11 cellular contexts compared by ENCODE assay signal in genomic region chr11:117948466-117948865, GRCh38. TPM values are rescaled to one million over a fixed set of nuclear protein-coding genes. Genes with fewer than 3 reads are reported as not detected.
DNase-seq lines count a peak whose midpoint lies in the region; ATAC-seq and TF ChIP-seq lines count a peak whose summit lies in the region.
"Not testable (repeated sequence)": the region's sequence is repeated elsewhere in the genome, so short reads cannot be mapped to it uniquely, and the experiment has no call there.
"Had no signal": no experiment of that assay in that cellular context is flagged by ENCODE, and none has a peak within 500 bp of the region (broad histone marks: within the 10 kb centered on the region; RNA-seq: fewer than 3 reads in every experiment).

No MANE protein-coding gene starts in this region.

- not testable (repeated sequence) for H3K27me3 ChIP-seq in CD4-positive, CD25-positive, alpha-beta regulatory T cell (ENCODE audit: control insufficient read depth, insufficient read depth, low read length); OCI-LY3 (ENCODE audit: low read depth, low read length); lung (ENCODE audit: control insufficient read depth, insufficient read depth); spleen (replicated peaks in 1 of 7)

- H3K4me3 Mint-ChIP-seq in CD4-positive, CD25-positive, alpha-beta regulatory T cell = peak overlapping the region in 1 of 4 donors; percentile 71
- not testable (repeated sequence) for H3K4me3 Mint-ChIP-seq in activated CD4-positive, alpha-beta T cell treated with anti-CD3 and anti-CD28 coated beads, Interleukin-2, amount 10 ng/mL, durations not matched to agents 7 days and 5 days; activated CD8-positive, alpha-beta memory T cell treated with anti-CD3 and anti-CD28 coated beads, Interleukin-2, amount 10 ng/mL, durations not matched to agents 7 days and 5 days; central memory CD8-positive, alpha-beta T cell

- not testable (repeated sequence) for ATAC-seq in CD4-positive, CD25-positive, alpha-beta regulatory T cell (ENCODE audit: low read depth in 2 of 2); activated CD8-positive, alpha-beta memory T cell treated with anti-CD3 and anti-CD28 coated beads, Interleukin-2, amount 10 ng/mL, durations not matched to agents 7 days and 5 days; central memory CD8-positive, alpha-beta T cell (replicated peaks; ENCODE audit: extremely low read depth, poor library complexity, severe bottlenecking); lung (ENCODE audit: insufficient read depth, low FRiP score)

- H3K9ac ChIP-seq in OCI-LY3 (ENCODE audit: low read length) = peak overlapping the region; percentile 85

- CTCF ChIA-PET in activated CD4-positive, alpha-beta T cell treated with anti-CD3 and anti-CD28 coated beads, Interleukin-2, amount 10 ng/mL, durations not matched to agents 7 days and 5 days (lab: Charles Lee) = interaction anchor here (0.6 to 6.0 kb wide), 12 partner anchors 12 to 1210 kb away, joined by 3 to 57 read pairs (median 12); no protein-coding TSS in a partner anchor
- CTCF ChIA-PET in activated CD8-positive, alpha-beta memory T cell treated with anti-CD3 and anti-CD28 coated beads, Interleukin-2, amount 10 ng/mL, durations not matched to agents 7 days and 5 days (lab: Charles Lee) = interaction anchor here (0.7 to 15.1 kb wide), 11 partner anchors 9 to 140 kb away, joined by 3 to 459 read pairs (median 96); partner anchors contain the start of genes FXYD2 and IL10RA

- not testable (repeated sequence) for H4K20me1 ChIP-seq in OCI-LY3 (ENCODE audit: insufficient read depth, low read length)

- not testable (repeated sequence) for TF ChIP-seq POLR2A in spleen (IDR thresholded peaks at IDR 0.05)

- not testable (repeated sequence) for H3K4me3 ChIP-seq in CD4-positive, CD25-positive, alpha-beta regulatory T cell (ENCODE audit: low read depth, low read length); OCI-LY3 (ENCODE audit: low read length); lung; spleen

- intact Hi-C loops in spleen (cut with DNase I; ENCODE audit: low total_unique reads) = loop anchor here (5.0 kb wide), 1 partner anchor 141 kb away; no protein-coding TSS in a partner anchor

- not testable (repeated sequence) for H3K27me3 Mint-ChIP-seq in CD4-positive, CD25-positive, alpha-beta regulatory T cell; activated CD4-positive, alpha-beta T cell treated with anti-CD3 and anti-CD28 coated beads, Interleukin-2, amount 10 ng/mL, durations not matched to agents 7 days and 5 days; activated CD8-positive, alpha-beta memory T cell treated with anti-CD3 and anti-CD28 coated beads, Interleukin-2, amount 10 ng/mL, durations not matched to agents 7 days and 5 days; central memory CD8-positive, alpha-beta T cell

- H3K36me3 Mint-ChIP-seq in CD4-positive, CD25-positive, alpha-beta regulatory T cell; activated CD4-positive, alpha-beta T cell treated with anti-CD3 and anti-CD28 coated beads, Interleukin-2, amount 10 ng/mL, durations not matched to agents 7 days and 5 days (ENCODE audit: low read depth); activated CD8-positive, alpha-beta memory T cell treated with anti-CD3 and anti-CD28 coated beads, Interleukin-2, amount 10 ng/mL, durations not matched to agents 7 days and 5 days; central memory CD8-positive, alpha-beta T cell (ENCODE audit: insufficient read depth): not testable (repeated sequence)

- not testable (repeated sequence) for DNase-seq in CD4-positive, CD25-positive, alpha-beta regulatory T cell; activated CD4-positive, alpha-beta T cell treated with anti-CD3 and anti-CD28 coated beads, Interleukin-2, amount 10 ng/mL, durations not matched to agents 7 days and 5 days; activated CD8-positive, alpha-beta memory T cell treated with anti-CD3 and anti-CD28 coated beads, Interleukin-2, amount 10 ng/mL, durations not matched to agents 7 days and 5 days; central memory CD8-positive, alpha-beta T cell (ENCODE audit: low spot score in 2 of 2)
- peak; percentile 24 for DNase-seq in lung (ENCODE audit: low spot score)
- DNase-seq in spleen = peak; percentile 38

- H3K27ac Mint-ChIP-seq in CD4-positive, CD25-positive, alpha-beta regulatory T cell = peak overlapping the region in 2 of 3 donors; percentile 92 to 93
- H3K27ac Mint-ChIP-seq in activated CD4-positive, alpha-beta T cell treated with anti-CD3 and anti-CD28 coated beads, Interleukin-2, amount 10 ng/mL, durations not matched to agents 7 days and 5 days = peak overlapping the region; percentile 38
- peak overlapping the region; percentile 61 for H3K27ac Mint-ChIP-seq in activated CD8-positive, alpha-beta memory T cell treated with anti-CD3 and anti-CD28 coated beads, Interleukin-2, amount 10 ng/mL, durations not matched to agents 7 days and 5 days
- peak overlapping the region; percentile 88 for H3K27ac Mint-ChIP-seq in central memory CD8-positive, alpha-beta T cell (ENCODE audit: low read depth)

- H2AFZ ChIP-seq in OCI-LY3 (ENCODE audit: low read depth, low read length) = not testable (repeated sequence)

- peaks cover 79% of the 10 kb centered on the region for H3K4me1 ChIP-seq in CD4-positive, CD25-positive, alpha-beta regulatory T cell (ENCODE audit: control insufficient read depth, insufficient read depth, low read length, poor library complexity, severe bottlenecking)
- H3K4me1 ChIP-seq in OCI-LY3 (ENCODE audit: low read length) (peaks cover 99% of the 10 kb centered on the region), spleen (peaks cover 42 to 88% (median 68%) of the 10 kb centered on the region in 6 donors)
- H3K4me1 ChIP-seq in lung (ENCODE audit: control insufficient read depth in 2 of 2, insufficient read depth in 2 of 2, low read length in 2 of 2) = not testable (repeated sequence)

- H3K4me1 Mint-ChIP-seq in CD4-positive, CD25-positive, alpha-beta regulatory T cell = peaks cover 46 to 94% (median 71%) of the 10 kb centered on the region in 4 donors
- peaks cover 90% of the 10 kb centered on the region for H3K4me1 Mint-ChIP-seq in activated CD4-positive, alpha-beta T cell treated with anti-CD3 and anti-CD28 coated beads, Interleukin-2, amount 10 ng/mL, durations not matched to agents 7 days and 5 days
- H3K4me1 Mint-ChIP-seq in activated CD8-positive, alpha-beta memory T cell treated with anti-CD3 and anti-CD28 coated beads, Interleukin-2, amount 10 ng/mL, durations not matched to agents 7 days and 5 days = peaks cover 94% of the 10 kb centered on the region
- H3K4me1 Mint-ChIP-seq in central memory CD8-positive, alpha-beta T cell = peaks cover 76% of the 10 kb centered on the region

- not testable (repeated sequence) for TF ChIP-seq CTCF in OCI-LY3 (IDR thresholded peaks at IDR 0.05; ENCODE audit: low read depth, low read length); lung (IDR thresholded peaks at IDR 0.05; ENCODE audit: control extremely low read depth, extremely low read depth); spleen (IDR thresholded peaks at IDR 0.05 in 8 of 11, conservative IDR thresholded peaks at IDR 0.05 in 3 of 11)

- H3K27ac ChIP-seq in CD4-positive, CD25-positive, alpha-beta regulatory T cell (ENCODE audit: insufficient read depth, low read length, poor library complexity, severe bottlenecking); lung (ENCODE audit: low read depth in 1 of 2, low read length in 1 of 2); spleen: not testable (repeated sequence)
- peak overlapping the region; percentile 99 for H3K27ac ChIP-seq in OCI-LY3 (ENCODE audit: low read length)

- not testable (repeated sequence) for H3K9me3 ChIP-seq in CD4-positive, CD25-positive, alpha-beta regulatory T cell (ENCODE audit: control insufficient read depth in 2 of 2, low read length in 2 of 2); OCI-LY3 (ENCODE audit: insufficient read depth, low read length); lung (ENCODE audit: control insufficient read depth in 2 of 2, insufficient read depth in 1 of 2, low read length in 1 of 2); spleen

- 89 to 96% methylated on average over 11 of the region's 11 CpGs for WGBS in lung, 2 donors
- 91 to 95% (median 93%) methylated on average over 11 of the region's 11 CpGs for WGBS in spleen, 5 donors

- not testable (repeated sequence) for H3K36me3 ChIP-seq in CD4-positive, CD25-positive, alpha-beta regulatory T cell (ENCODE audit: control insufficient read depth, insufficient read depth, low read length); OCI-LY3 (replicated peaks; ENCODE audit: low read depth, low read length); lung (ENCODE audit: control insufficient read depth in 2 of 2, insufficient read depth in 2 of 2, low read length in 2 of 2); spleen

- not testable (repeated sequence) for H3K9me3 Mint-ChIP-seq in CD4-positive, CD25-positive, alpha-beta regulatory T cell; activated CD4-positive, alpha-beta T cell treated with anti-CD3 and anti-CD28 coated beads, Interleukin-2, amount 10 ng/mL, durations not matched to agents 7 days and 5 days; activated CD8-positive, alpha-beta memory T cell treated with anti-CD3 and anti-CD28 coated beads, Interleukin-2, amount 10 ng/mL, durations not matched to agents 7 days and 5 days (ENCODE audit: low read depth); central memory CD8-positive, alpha-beta T cell

- not testable (repeated sequence) for H3K79me2 ChIP-seq in OCI-LY3 (ENCODE audit: low read length)

- POLR2A ChIA-PET in activated CD4-positive, alpha-beta T cell treated with anti-CD3 and anti-CD28 coated beads, Interleukin-2, amount 10 ng/mL, durations not matched to agents 7 days and 5 days (lab: Charles Lee) = not testable (repeated sequence)

- H3K4me2 ChIP-seq in OCI-LY3 (ENCODE audit: low read length) = peak overlapping the region; percentile 76

RNA-seq across cellular contexts. Expression of gene TMPRSS13, which starts 19.3 kb away (rescaled TPM):
- total RNA-seq in CD4-positive, CD25-positive, alpha-beta regulatory T cell = 3.4 TPM
- 1 to 10 TPM in 2 of 4 donors, under 1 TPM in 2; 0.57 to 1.4 (median 1.1) TPM for polyA plus RNA-seq in CD4-positive, CD25-positive, alpha-beta regulatory T cell
- 1 to 10 TPM; 1.4 to 1.5 TPM for total RNA-seq in activated CD4-positive, alpha-beta T cell treated with anti-CD3 and anti-CD28 coated beads, Interleukin-2, amount 10 ng/mL, durations not matched to agents 7 days and 5 days
- total RNA-seq in activated CD8-positive, alpha-beta memory T cell treated with anti-CD3 and anti-CD28 coated beads, Interleukin-2, amount 10 ng/mL, durations not matched to agents 7 days and 5 days = 1 to 10 TPM; 1.7 to 2.0 TPM
- 1 to 10 TPM; 9.4 TPM for total RNA-seq in lung
- 1 to 10 TPM; 5.8 to 9.1 TPM for polyA plus RNA-seq in lung
- total RNA-seq in spleen = 1 to 10 TPM in 6 of 7 donors, under 1 TPM in 1; 0.95 to 2.2 (median 1.7) TPM
- 1 to 10 TPM; 1.3 to 1.9 (median 1.5) TPM for polyA plus RNA-seq in spleen
- total RNA-seq: A673, GM23248, HepG2 had no signal
- polyA plus RNA-seq: BJ, GM23248, HepG2 had no signal

RNA-seq across cellular contexts. Expression of gene IL10RA, which starts 37.7 kb away (rescaled TPM):
- total RNA-seq in CD4-positive, CD25-positive, alpha-beta regulatory T cell = 661 TPM
- polyA plus RNA-seq in CD4-positive, CD25-positive, alpha-beta regulatory T cell = 100 to 1,000 TPM; 572 to 666 (median 631) TPM
- total RNA-seq in activated CD4-positive, alpha-beta T cell treated with anti-CD3 and anti-CD28 coated beads, Interleukin-2, amount 10 ng/mL, durations not matched to agents 7 days and 5 days = 100 to 1,000 TPM; 161 to 187 TPM
- total RNA-seq in activated CD8-positive, alpha-beta memory T cell treated with anti-CD3 and anti-CD28 coated beads, Interleukin-2, amount 10 ng/mL, durations not matched to agents 7 days and 5 days = 100 to 1,000 TPM; 247 to 260 TPM
- total RNA-seq in lung (10 to 100 TPM; 15.4 to 41.1 TPM), spleen (100 to 1,000 TPM; 114 to 239 (median 171) TPM)
- polyA plus RNA-seq in lung (10 to 100 TPM in 1 of 2 donors, 1 to 10 TPM in 1; 7.9 to 52.5 TPM), spleen (10 to 100 TPM; 32.9 to 39.4 (median 38.3) TPM)
- total RNA-seq: A673, GM23248, HepG2 had no signal
- polyA plus RNA-seq: BJ, GM23248, HepG2 had no signal

Comparison
In these comparisons a context has a peak if more than half of its experiments do, and no peak if none do; other contexts are left out.
1. H3K27ac Mint-ChIP-seq: peak in every context shown above with its lines; median percentile 92 in CD4-positive, CD25-positive, alpha-beta regulatory T cell; 88 in central memory CD8-positive, alpha-beta T cell; 61 in activated CD8-positive, alpha-beta memory T cell treated with anti-CD3 and anti-CD28 coated beads, Interleukin-2, amount 10 ng/mL, durations not matched to agents 7 days and 5 days; 38 in activated CD4-positive, alpha-beta T cell treated with anti-CD3 and anti-CD28 coated beads, Interleukin-2, amount 10 ng/mL, durations not matched to agents 7 days and 5 days.